21 cellular contexts compared by ENCODE assay signal in the genomic region with DNA sequence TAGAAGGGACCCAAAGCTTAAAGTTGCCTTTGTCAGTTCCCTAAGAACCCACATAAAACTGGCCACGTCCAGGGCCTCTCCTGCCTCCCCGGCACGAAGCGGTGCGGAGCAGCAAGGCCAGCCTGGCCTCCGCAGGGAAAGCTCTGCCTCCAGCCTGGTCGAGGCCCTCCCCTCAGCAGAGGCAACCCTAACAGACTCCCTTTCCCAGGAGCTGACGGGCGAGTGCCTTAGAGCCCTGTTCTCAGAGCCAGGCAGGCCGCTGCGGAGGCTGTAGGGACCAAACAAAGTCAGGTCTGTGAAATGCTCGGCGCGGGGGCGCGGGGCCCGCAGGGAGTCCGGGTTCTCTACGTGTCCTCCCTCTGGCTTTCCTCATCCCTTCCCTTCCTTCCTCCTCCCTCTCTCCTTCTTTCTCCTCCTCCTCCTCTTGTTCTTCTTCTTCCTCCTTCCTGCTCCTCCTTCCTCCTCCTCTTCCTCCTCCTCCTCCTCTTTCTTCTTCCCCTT. TPM values are rescaled to one million over a fixed set of nuclear protein-coding genes. Genes with fewer than 3 reads are reported as not detected.
DNase-seq lines count a peak whose midpoint lies in the region; ATAC-seq, FAIRE-seq and TF ChIP-seq lines count a peak whose summit lies in the region.
"Had no signal": no experiment of that assay in that cellular context is flagged by ENCODE, and none has a peak within 500 bp of the region (broad histone marks: within the 10 kb centered on the region; RNA-seq: fewer than 3 reads in every experiment).

No MANE protein-coding gene starts in this region.

- in situ Hi-C loops in HepG2 (cut with HindIII; ENCODE audit: extremely low pct_ligation_motif_present, low pct_unique_long_range_greater_than_20kb) = no loop called here

- intact Hi-C loops in HepG2 (cut with micrococcal nuclease; ENCODE audit: unreplicated experiment) = loop anchor here (2.0 kb wide), 1 partner anchor 43 kb away; no protein-coding TSS in a partner anchor
- intact Hi-C loops in tibial artery (cut with DNase I; ENCODE audit: low total_unique reads) = loop anchor here (5.0 kb wide), 1 partner anchor 36 kb away; no protein-coding TSS in a partner anchor
- intact Hi-C loops in spleen (cut with DNase I; ENCODE audit: low total_unique reads) = no loop called here

- no peak overlapping the region for H2AFZ ChIP-seq in HepG2 (ENCODE audit: low read length)

- H3K27ac ChIP-seq in HepG2 (ENCODE audit: extremely low read length, insufficient read depth, low read length) (no peak overlapping the region), tibial artery (peak overlapping the region; percentile 87 to 88), spleen (no peak overlapping the region)

- no TSS peak for BruUV-seq in HepG2 (replicated peaks; lab: Mats Ljungman, UMichigan)

- no peaks in the 10 kb centered on the region for H3K79me2 ChIP-seq in HepG2 (ENCODE audit: insufficient read depth, low read length)

- peaks cover 52% of the 10 kb centered on the region for H3K4me1 ChIP-seq in HepG2 (ENCODE audit: insufficient read depth, low read length)
- peaks cover 6 to 32% (median 23%) of the 10 kb centered on the region in 4 donors for H3K4me1 ChIP-seq in tibial artery
- H3K4me1 ChIP-seq in spleen = peaks cover 0 to 11% (median 6%) of the 10 kb centered on the region in 6 donors
- H3K4me1 ChIP-seq: pancreas had no signal

- no peak for TF ChIP-seq RAD21 in HepG2 (CRISPR knock-in tag; IDR thresholded peaks at IDR 0.05)

- H3K27me3 Mint-ChIP-seq in activated naive CD4-positive, alpha-beta T cell treated with anti-CD3 and anti-CD28 coated beads, Interleukin-2, amount 50 U/mL, for 24 hours = peaks cover 29% of the 10 kb centered on the region
- no peaks in the 10 kb centered on the region for H3K27me3 Mint-ChIP-seq in chondrocyte (ENCODE audit: low read depth)
- H3K27me3 Mint-ChIP-seq in T-cell = peaks cover 42 to 69% of the 10 kb centered on the region in 2 donors

- H3K4me3 ChIP-seq in HepG2 (replicated peaks in 1 of 3; ENCODE audit: insufficient read depth in 1 of 3, low read depth in 2 of 3, low read length in 3 of 3) (no peak overlapping the region), tibial artery (no peak overlapping the region), spleen (peak overlapping the region in 1 of 8 donors; percentile 38)
- H3K4me3 ChIP-seq: pancreas had no signal

- 81% methylated on average over 13 of the region's 19 CpGs for WGBS in HepG2 (ENCODE audit: low lambda C conversion rate)
- 15 to 31% (median 19%) methylated on average over 12 to 19 of the region's 19 CpGs for WGBS in spleen, 5 donors

- no peak for TF ChIP-seq EP300 in HepG2 (IDR thresholded peaks at IDR 0.05; ENCODE audit: low read depth in 2 of 2, low read length in 2 of 2)
- no peak for TF ChIP-seq EP300 in HepG2 (CRISPR knock-in tag; IDR thresholded peaks at IDR 0.05; ENCODE audit: borderline replicate concordance)

- peak overlapping the region; percentile 94 for H3K4me2 ChIP-seq in HepG2 (ENCODE audit: low read depth, low read length)

- POLR2A ChIA-PET in HepG2 (lab: Yijun Ruan, JAX) = interaction anchor here (3.3 kb wide), 1 partner anchor 10 kb away, joined by 31 read pairs; no protein-coding TSS in a partner anchor
- POLR2A ChIA-PET in T-cell (lab: Charles Lee) = interaction anchor here in 1 of 2 donors (0.6 to 0.7 kb wide), 2 partner anchors 58 to 368 kb away, joined by 3 to 4 read pairs; no protein-coding TSS in a partner anchor

- no peak for FAIRE-seq in HepG2 (lab: Jason Lieb, UNC)
- FAIRE-seq: A204.1, islet of Langerhans, pancreas, small intestine had no signal

- H3K36me3 ChIP-seq in HepG2 (replicated peaks in 1 of 2; ENCODE audit: control insufficient read depth in 1 of 2, insufficient read depth in 2 of 2, low read length in 2 of 2) = no peaks in the 10 kb centered on the region
- no peaks in the 10 kb centered on the region for H3K36me3 ChIP-seq in tibial artery
- H3K36me3 ChIP-seq in spleen = no peaks in the 10 kb centered on the region
- H3K36me3 ChIP-seq: pancreas had no signal

- no peaks in the 10 kb centered on the region for H3K9me3 Mint-ChIP-seq in activated naive CD4-positive, alpha-beta T cell treated with anti-CD3 and anti-CD28 coated beads, Interleukin-2, amount 50 U/mL, for 24 hours
- H3K9me3 Mint-ChIP-seq in activated naive CD4-positive, alpha-beta T cell treated with anti-CD3 and anti-CD28 coated beads, Interleukin-2, amount 50 U/mL, for 72 hours = peaks cover under 1% of the 10 kb centered on the region in 2 donors
- H3K9me3 Mint-ChIP-seq in chondrocyte (ENCODE audit: low read depth) (no peaks in the 10 kb centered on the region), T-cell (peaks cover 0 to under 1% (median under 1%) of the 10 kb centered on the region in 3 donors)
- H3K9me3 Mint-ChIP-seq: stimulated activated naive CD8-positive, alpha-beta T cell treated with anti-CD3 and anti-CD28 coated beads, Interleukin-15, amount 100 ng/mL, for 72 hours had no signal

- H3K36me3 Mint-ChIP-seq in activated naive CD4-positive, alpha-beta T cell treated with anti-CD3 and anti-CD28 coated beads, Interleukin-2, amount 50 U/mL, for 24 hours = no peaks in the 10 kb centered on the region
- no peaks in the 10 kb centered on the region for H3K36me3 Mint-ChIP-seq in activated naive CD4-positive, alpha-beta T cell treated with anti-CD3 and anti-CD28 coated beads, Interleukin-2, amount 50 U/mL, for 72 hours
- H3K36me3 Mint-ChIP-seq in chondrocyte (ENCODE audit: low read depth) = no peaks in the 10 kb centered on the region
- no peaks in the 10 kb centered on the region for H3K36me3 Mint-ChIP-seq in T-cell
- H3K36me3 Mint-ChIP-seq: activated naive CD8-positive, alpha-beta T cell had no signal

- no peak for DNase-seq in activated naive CD4-positive, alpha-beta T cell treated with anti-CD3 and anti-CD28 coated beads, Interleukin-2, amount 50 U/mL, for 72 hours (ENCODE audit: low spot score in 2 of 2)
- DNase-seq in chondrocyte (ENCODE audit: low spot score) (peak; percentile 86), HepG2 (ENCODE audit: low spot score) (no peak), tibial artery (peak in 1 of 2 donors; percentile 35), T-cell (no peak), spleen (no peak)
- DNase-seq in stimulated activated CD8-positive, alpha-beta memory T cell treated with anti-CD3 and anti-CD28 coated beads, Interleukin-4, amount 100 ng/mL, for 48 hours = no peak
- DNase-seq: effector memory CD8-positive, alpha-beta T cell; foreskin melanocyte; Kasumi-1; NCI-H1694 treated with DMSO at 0.1 percent for 48 hours; NCI-H524; pancreas; small intestine; stimulated activated naive CD8-positive, alpha-beta T cell treated with anti-CD3 and anti-CD28 coated beads, Interleukin-15, amount 100 ng/mL, for 72 hours had no signal

- no peak for TF ChIP-seq CTCF in chondrocyte (IDR thresholded peaks at IDR 0.05)
- no peak for TF ChIP-seq CTCF in HepG2 (CRISPR knock-in tag; IDR thresholded peaks at IDR 0.05)
- no peak for TF ChIP-seq CTCF in tibial artery (IDR thresholded peaks at IDR 0.05)
- no peak for TF ChIP-seq CTCF in spleen (IDR thresholded peaks at IDR 0.05 in 8 of 11, conservative IDR thresholded peaks at IDR 0.05 in 3 of 11)

- H3K4me1 Mint-ChIP-seq in activated naive CD4-positive, alpha-beta T cell treated with anti-CD3 and anti-CD28 coated beads, Interleukin-2, amount 50 U/mL, for 24 hours = no peaks in the 10 kb centered on the region
- peaks cover 22% of the 10 kb centered on the region for H3K4me1 Mint-ChIP-seq in chondrocyte (ENCODE audit: low read depth)
- H3K4me1 Mint-ChIP-seq in T-cell = peaks cover 4 to 7% (median 4%) of the 10 kb centered on the region in 3 donors

- no peaks in the 10 kb centered on the region for H3K9me3 ChIP-seq in HepG2 (ENCODE audit: low read length)
- H3K9me3 ChIP-seq in tibial artery = no peaks in the 10 kb centered on the region
- H3K9me3 ChIP-seq in spleen = peaks cover 0 to 3% (median 0%) of the 10 kb centered on the region in 8 donors
- H3K9me3 ChIP-seq: pancreas had no signal

- no peaks in the 10 kb centered on the region for H4K20me1 ChIP-seq in HepG2 (ENCODE audit: insufficient read depth, low read length)

- no peak overlapping the region for H3K27ac Mint-ChIP-seq in activated naive CD4-positive, alpha-beta T cell treated with anti-CD3 and anti-CD28 coated beads, Interleukin-2, amount 50 U/mL, for 24 hours
- no peak overlapping the region for H3K27ac Mint-ChIP-seq in activated naive CD4-positive, alpha-beta T cell treated with anti-CD3 and anti-CD28 coated beads, Interleukin-2, amount 50 U/mL, for 72 hours
- no peak overlapping the region for H3K27ac Mint-ChIP-seq in chondrocyte (ENCODE audit: unreplicated experiment)
- no peak overlapping the region for H3K27ac Mint-ChIP-seq in T-cell
- H3K27ac Mint-ChIP-seq: activated naive CD8-positive, alpha-beta T cell; effector memory CD8-positive, alpha-beta T cell had no signal

- TF ChIP-seq POLR2A in HepG2 (IDR thresholded peaks at IDR 0.05; ENCODE audit: insufficient read depth in 1 of 2, low read depth in 2 of 2, low read length in 2 of 2) (no peak), spleen (IDR thresholded peaks at IDR 0.05) (no peak)

- H3K27me3 ChIP-seq in HepG2 (ENCODE audit: control insufficient read depth in 1 of 2, insufficient read depth in 2 of 2, low read length in 2 of 2) (peaks cover under 1 to 4% of the 10 kb centered on the region in 2 experiments; a peak in 2 of 5 replicates), tibial artery (no peaks in the 10 kb centered on the region), spleen (replicated peaks in 1 of 7) (peaks cover 0 to 93% (median 31%) of the 10 kb centered on the region in 7 donors)
- H3K27me3 ChIP-seq: pancreas had no signal

- H3K9ac ChIP-seq in HepG2 (ENCODE audit: insufficient read depth, low read depth, low read length) = no peak overlapping the region

- H3K4me3 Mint-ChIP-seq in activated naive CD4-positive, alpha-beta T cell treated with anti-CD3 and anti-CD28 coated beads, Interleukin-2, amount 50 U/mL, for 24 hours = peak overlapping the region; percentile 4
- H3K4me3 Mint-ChIP-seq in chondrocyte (ENCODE audit: unreplicated experiment) (no peak overlapping the region), T-cell (peak overlapping the region in 1 of 3 donors; percentile 40)
- H3K4me3 Mint-ChIP-seq: activated naive CD8-positive, alpha-beta T cell; effector memory CD8-positive, alpha-beta T cell had no signal

- CTCF ChIA-PET in HepG2 (lab: Yijun Ruan, JAX; ENCODE audit: low intra/inter-chr PET ratio, low total read pairs) (interaction anchor here (1.0 kb wide), 1 partner anchor 52 kb away, joined by 3 read pairs; no protein-coding TSS in a partner anchor), T-cell (lab: Charles Lee) (no interaction called here)

- no peak for ATAC-seq in activated naive CD4-positive, alpha-beta T cell treated with anti-CD3 and anti-CD28 coated beads, Interleukin-2, amount 50 U/mL, for 72 hours
- no peak for ATAC-seq in HepG2
- no peak for ATAC-seq in T-cell (replicated peaks in 1 of 4)
- ATAC-seq: effector memory CD8-positive, alpha-beta T cell had no signal

RNA-seq across cellular contexts. Expression of a gene that starts 40.7 kb away (rescaled TPM):
- 1 to 10 TPM in 1 of 2 donors, under 1 TPM in 1; 0.52 to 1.3 TPM for total RNA-seq in activated naive CD4-positive, alpha-beta T cell treated with anti-CD3 and anti-CD28 coated beads, Interleukin-2, amount 50 U/mL, for 72 hours
- total RNA-seq in chondrocyte (6.1 to 11.3 TPM (median 11.1 TPM) in 3 replicates), HepG2 (2016; rRNA removed; fragmentation: Illumina TruSeq; extraction: Trizol) (4.9 and 5.3 TPM in 2 replicates), T-cell (1 to 10 TPM in 2 of 5 donors, under 1 TPM in 3; 0.30 to 2.1 (median 0.63) TPM), spleen (not detected)
- total RNA-seq in HepG2 (2016; cell fraction: cytosol; rRNA removed; fragmentation: Illumina TruSeq; extraction: Trizol; ENCODE audit: low read depth) = 0.51 and 0.71 TPM in 2 replicates
- total RNA-seq in HepG2 (2016; cell fraction: insoluble cytoplasmic fraction; rRNA removed; fragmentation: Illumina TruSeq; extraction: Trizol) = 4.4 and 5.2 TPM in 2 replicates
- total RNA-seq in HepG2 (2016; cell fraction: membrane; rRNA removed; fragmentation: Illumina TruSeq; extraction: Trizol) = 2.1 and 2.3 TPM in 2 replicates
- total RNA-seq in HepG2 (2016; cell fraction: nucleus; rRNA removed; fragmentation: Illumina TruSeq; extraction: Trizol) = 3.5 and 4.3 TPM in 2 replicates
- polyA plus RNA-seq in HepG2 (2011; rRNA removed) (3.1 and 3.7 TPM in 2 replicates), spleen (under 1 TPM; 0.02 to 0.06 (median 0.06) TPM)
- 2.8 TPM in 2 replicates for polyA plus RNA-seq in HepG2 (2011; cell fraction: cytosol; rRNA removed)
- 11.6 and 15.3 TPM in 2 replicates for polyA plus RNA-seq in HepG2 (2011; cell fraction: nucleus; rRNA removed)
- 5.1 and 8.2 TPM in 2 replicates for polyA plus RNA-seq in HepG2 (2012)
- polyA plus RNA-seq in HepG2 (2016; cell fraction: cytosol; fragmentation: Illumina TruSeq; extraction: Trizol; ENCODE audit: low read depth) = 0.29 and 0.38 TPM in 2 replicates
- polyA plus RNA-seq in HepG2 (2016; cell fraction: insoluble cytoplasmic fraction; fragmentation: Illumina TruSeq; extraction: Trizol; ENCODE audit: low read depth) = 3.7 and 4.2 TPM in 2 replicates
- 0.65 and 1.0 TPM in 2 replicates for polyA plus RNA-seq in HepG2 (2016; cell fraction: membrane; fragmentation: Illumina TruSeq; extraction: Trizol; ENCODE audit: low read depth)
- polyA plus RNA-seq in HepG2 (2016; cell fraction: nucleus; fragmentation: Illumina TruSeq; extraction: Trizol; ENCODE audit: insufficient read depth, low read depth) = 6.2 and 7.7 TPM in 2 replicates
- 0.70 and 14.5 TPM in 2 replicates for polyA minus RNA-seq in HepG2 (2011; rRNA and poly(A)+ RNA removed; ENCODE audit: low replicate concordance)
- 6.3 and 8.3 TPM in 2 replicates for polyA minus RNA-seq in HepG2 (2011; cell fraction: cytosol; rRNA and poly(A)+ RNA removed)
- polyA minus RNA-seq in HepG2 (2011; cell fraction: nucleus; rRNA and poly(A)+ RNA removed) = 4.6 and 8.5 TPM in 2 replicates
- total RNA-seq: G401; T-helper 1 cell treated with Interleukin-12 subunit alpha and Interleukin-12 subunit beta and Interleukin-4 antibody, amounts not matched to agents 30 ng/mL and 1 ng/mL, for 36 hours had no signal

Comparison
In these comparisons a context has a peak if more than half of its experiments do, and no peak if none do; other contexts are left out.
1. H3K27ac ChIP-seq: peak in tibial artery (2 of 2); none in HepG2 (single experiment) and spleen (0 of 8).